In genomic region chr20:23925789-23926525, GRCh38 we compare ENCODE assay signal across 35 cellular contexts. TPM values are rescaled to one million over a fixed set of nuclear protein-coding genes. Genes with fewer than 3 reads are reported as not detected.
"Had no signal": no experiment of that assay in that cellular context is flagged by ENCODE, and none has a peak within 500 bp of the region (broad histone marks: within the 10 kb centered on the region; RNA-seq: fewer than 3 reads in every experiment).

No MANE protein-coding gene starts in this region.

- H3K9me3 Mint-ChIP-seq: activated CD4-positive, alpha-beta memory T cell treated with anti-CD3 and anti-CD28 coated beads, Interleukin-2, amount 10 ng/mL, durations not matched to agents 7 days and 5 days; activated naive CD8-positive, alpha-beta T cell treated with anti-CD3 and anti-CD28 coated beads, Interleukin-2, amount 10 ng/mL, durations not matched to agents 7 days and 5 days; dendritic cell treated with granulocyte-macrophage colony-stimulating factor and Interleukin-4, amounts not matched to agents 40 ng/mL and 50 ng/mL, for 4 days had no signal

- H3K4me3 ChIP-seq: gastroesophageal sphincter, hepatocyte, pancreas, prostate gland, skin epidermis, upper lobe of left lung had no signal

- H3K4me1 ChIP-seq: pancreas, prostate gland, upper lobe of left lung had no signal

- H3K9me3 ChIP-seq: gastroesophageal sphincter, pancreas, prostate gland, upper lobe of left lung had no signal

- H3K36me3 ChIP-seq: brain microvascular endothelial cell, gastroesophageal sphincter, pancreas, prostate gland, upper lobe of left lung had no signal

- H3K4me3 Mint-ChIP-seq: activated CD4-positive, alpha-beta memory T cell treated with anti-CD3 and anti-CD28 coated beads, Interleukin-2, amount 10 ng/mL, durations not matched to agents 7 days and 5 days; activated CD4-positive, alpha-beta T cell treated with anti-CD3 and anti-CD28 coated beads, Interleukin-2, amount 10 ng/mL, durations not matched to agents 7 days and 5 days; activated naive CD4-positive, alpha-beta T cell treated with anti-CD3 and anti-CD28 coated beads, Interleukin-2, amount 10 ng/mL, durations not matched to agents 7 days and 5 days; activated naive CD8-positive, alpha-beta T cell treated with anti-CD3 and anti-CD28 coated beads, Interleukin-2, amount 10 ng/mL, durations not matched to agents 7 days and 5 days; activated T-cell treated with anti-CD3 and anti-CD28 coated beads, Interleukin-2, amount 50 U/mL, for 24 hours; dendritic cell treated with granulocyte-macrophage colony-stimulating factor and Interleukin-4, amounts not matched to agents 40 ng/mL and 50 ng/mL, for 4 days; stimulated activated naive CD8-positive, alpha-beta T cell treated with anti-CD3 and anti-CD28 coated beads, Interleukin-15, amount 100 ng/mL, for 72 hours had no signal

- ATAC-seq: gastroesophageal sphincter; left colon; pancreas; sciatic nerve; stimulated activated naive CD8-positive, alpha-beta T cell treated with anti-CD3 and anti-CD28 coated beads, Interleukin-15, amount 100 ng/mL, for 72 hours had no signal

- H3K4me2 ChIP-seq: hepatocyte had no signal

- H3K36me3 Mint-ChIP-seq: activated naive CD4-positive, alpha-beta T cell treated with anti-CD3 and anti-CD28 coated beads, Interleukin-2, amount 10 ng/mL, durations not matched to agents 7 days and 5 days; activated naive CD8-positive, alpha-beta T cell treated with anti-CD3 and anti-CD28 coated beads, Interleukin-2, amount 10 ng/mL, durations not matched to agents 7 days and 5 days had no signal

- H3K27ac ChIP-seq: brain microvascular endothelial cell, epithelial cell of prostate, gastroesophageal sphincter, hepatocyte, pancreas, prostate gland, skin epidermis, upper lobe of left lung had no signal

- H3K27ac Mint-ChIP-seq: activated CD4-positive, alpha-beta memory T cell treated with anti-CD3 and anti-CD28 coated beads, Interleukin-2, amount 10 ng/mL, durations not matched to agents 7 days and 5 days; activated CD4-positive, alpha-beta T cell treated with anti-CD3 and anti-CD28 coated beads, Interleukin-2, amount 10 ng/mL, durations not matched to agents 7 days and 5 days; activated naive CD4-positive, alpha-beta T cell treated with anti-CD3 and anti-CD28 coated beads, Interleukin-2, amount 10 ng/mL, durations not matched to agents 7 days and 5 days; activated T-cell treated with anti-CD3 and anti-CD28 coated beads, Interleukin-2, amount 50 U/mL, for 24 hours; dendritic cell treated with granulocyte-macrophage colony-stimulating factor and Interleukin-4, amounts not matched to agents 40 ng/mL and 50 ng/mL, for 4 days had no signal

- H3K27me3 Mint-ChIP-seq: activated CD4-positive, alpha-beta memory T cell treated with anti-CD3 and anti-CD28 coated beads, Interleukin-2, amount 10 ng/mL, durations not matched to agents 7 days and 5 days; activated CD4-positive, alpha-beta T cell treated with anti-CD3 and anti-CD28 coated beads, Interleukin-2, amount 10 ng/mL, durations not matched to agents 7 days and 5 days; dendritic cell treated with granulocyte-macrophage colony-stimulating factor and Interleukin-4, amounts not matched to agents 40 ng/mL and 50 ng/mL, for 4 days; stimulated activated naive CD8-positive, alpha-beta T cell treated with anti-CD3 and anti-CD28 coated beads, Interleukin-15, amount 100 ng/mL, for 72 hours had no signal

- DNase-seq: activated CD4-positive, alpha-beta memory T cell treated with anti-CD3 and anti-CD28 coated beads, Interleukin-2, amount 10 ng/mL, durations not matched to agents 7 days and 5 days; activated CD4-positive, alpha-beta T cell treated with anti-CD3 and anti-CD28 coated beads for 1 hour; activated CD4-positive, alpha-beta T cell treated with anti-CD3 and anti-CD28 coated beads, Interleukin-2, amount 10 ng/mL, durations not matched to agents 7 days and 5 days; activated CD8-positive, alpha-beta memory T cell treated with anti-CD3 and anti-CD28 coated beads, Interleukin-2, amount 50 U/mL, for 48 hours; activated gamma-delta T cell; activated naive CD4-positive, alpha-beta T cell treated with anti-CD3 and anti-CD28 coated beads, Interleukin-2, amount 10 ng/mL, durations not matched to agents 7 days and 5 days; activated naive CD8-positive, alpha-beta T cell treated with anti-CD3 and anti-CD28 coated beads, Interleukin-2, amount 10 ng/mL, durations not matched to agents 7 days and 5 days; activated T-cell treated with anti-CD3 and anti-CD28 coated beads, Interleukin-2, amount 50 U/mL, for 24 hours; amniotic stem cell; brain microvascular endothelial cell; caudate nucleus; left colon; mammary epithelial cell; nucleus accumbens; pancreas; retina; stimulated activated CD4-positive, alpha-beta T cell treated with anti-CD3 and anti-CD28 coated beads, Interleukin-12 subunit alpha, Interleukin-12 subunit beta, amount 100 ng/mL, for 4 hours; stimulated activated CD4-positive, alpha-beta T cell treated with anti-CD3 and anti-CD28 coated beads, Interleukin-4, amount 100 ng/mL, for 1 hour; stimulated activated naive CD8-positive, alpha-beta T cell treated with anti-CD3 and anti-CD28 coated beads, Interleukin-15, amount 100 ng/mL, for 72 hours; substantia nigra; T-helper 9 cell had no signal

- FAIRE-seq: astrocyte, keratinocyte, pancreas had no signal

- H3K27me3 ChIP-seq: brain microvascular endothelial cell, pancreas, upper lobe of left lung had no signal

RNA-seq across cellular contexts. Expression of gene CST5, which starts 46.4 kb away (rescaled TPM):
- total RNA-seq: activated CD4-positive, alpha-beta memory T cell treated with anti-CD3 and anti-CD28 coated beads, Interleukin-2, amount 10 ng/mL, durations not matched to agents 7 days and 5 days; activated CD4-positive, alpha-beta T cell treated with anti-CD3 and anti-CD28 coated beads, Interleukin-2, amount 10 ng/mL, durations not matched to agents 7 days and 5 days; activated naive CD8-positive, alpha-beta T cell treated with anti-CD3 and anti-CD28 coated beads, Interleukin-2, amount 10 ng/mL, durations not matched to agents 7 days and 5 days; left colon; liver; mammary epithelial cell; mucosa of gallbladder; prostate gland; sciatic nerve; T-helper 1 cell treated with Interleukin-12 subunit alpha and Interleukin-12 subunit beta and Interleukin-4 antibody, amounts not matched to agents 30 ng/mL and 1 ng/mL, for 36 hours had no signal
- polyA plus RNA-seq: keratinocyte, liver, neural cell had no signal
